In genomic region chr5:56617998-56618397, GRCh38 we compare ENCODE assay signal across 21 cellular contexts.
DNase-seq lines count a peak whose midpoint lies in the region; ATAC-seq, FAIRE-seq and TF ChIP-seq lines count a peak whose summit lies in the region.
"Had no signal": no experiment of that assay in that cellular context is flagged by ENCODE, and none has a peak within 500 bp of the region (broad histone marks: within the 10 kb centered on the region; RNA-seq: fewer than 3 reads in every experiment).

No MANE protein-coding gene starts in this region.

- TF ChIP-seq POLR2A in HepG2 (IDR thresholded peaks at IDR 0.05; ENCODE audit: insufficient read depth in 1 of 2, low read depth in 2 of 2, low read length in 2 of 2), result no peak
- TF ChIP-seq POLR2A in right lobe of liver (IDR thresholded peaks at IDR 0.05), result no peak

- no peak overlapping the region for H3K9ac ChIP-seq in HepG2 (ENCODE audit: insufficient read depth, low read depth, low read length)
- H3K9ac ChIP-seq: BLaER1 treated with 17β-estradiol and CSF1 and Interleukin-3, amounts not matched to agents 10 nM and 100 nM had no signal

- H3K4me1 ChIP-seq in HepG2 (ENCODE audit: insufficient read depth, low read length) (peaks cover 13% of the 10 kb centered on the region), right lobe of liver (no peaks in the 10 kb centered on the region)
- H3K4me1 ChIP-seq: Caco-2 had no signal

- DNase-seq in DMS53 (lab: John Stamatoyannopoulos, UW), result peak; percentile 14
- DNase-seq in DMS53 treated with DMSO at 0.1 percent for 48 hours (lab: John Stamatoyannopoulos, UW; ENCODE audit: unreplicated experiment), result no peak
- no peak for DNase-seq in HepG2 (ENCODE audit: low spot score)
- DNase-seq in right lobe of liver, result no peak
- DNase-seq in dermis blood vessel endothelial cell, result no peak
- DNase-seq: AML-193; Caco-2; Calu3; CD4-positive, alpha-beta T cell; CD8-positive, alpha-beta T cell; DMS79 treated with DMSO at 0.1 percent for 48 hours; GF-D8 had no signal

- H2AFZ ChIP-seq in HepG2 (ENCODE audit: low read length), result no peak overlapping the region

- TF ChIP-seq EP300 in HepG2 (IDR thresholded peaks at IDR 0.05; ENCODE audit: low read depth in 2 of 2, low read length in 2 of 2) (no peak), HepG2 (CRISPR knock-in tag; IDR thresholded peaks at IDR 0.05; ENCODE audit: borderline replicate concordance) (no peak)

- no TSS peak for BruUV-seq in HepG2 (replicated peaks; lab: Mats Ljungman, UMichigan)

- TF ChIP-seq RAD21 in HepG2 (CRISPR knock-in tag; IDR thresholded peaks at IDR 0.05), result no peak

- in situ Hi-C loops in HepG2 (cut with HindIII; ENCODE audit: extremely low pct_ligation_motif_present, low pct_unique_long_range_greater_than_20kb), result no loop called here

- no peak overlapping the region for H3K4me2 ChIP-seq in HepG2 (ENCODE audit: low read depth, low read length)
- H3K4me2 ChIP-seq: A549; BLaER1 treated with 17β-estradiol and CSF1 and Interleukin-3, amounts not matched to agents 10 nM and 100 nM had no signal

- H3K27me3 ChIP-seq in HepG2 (ENCODE audit: control insufficient read depth in 1 of 2, insufficient read depth in 2 of 2, low read length in 2 of 2) (no peaks in the 10 kb centered on the region; a peak in 1 of 5 replicates), right lobe of liver (no peaks in the 10 kb centered on the region)
- H3K27me3 ChIP-seq: BLaER1 treated with 17β-estradiol and CSF1 and Interleukin-3, amounts not matched to agents 10 nM and 100 nM had no signal

- intact Hi-C loops in HepG2 (cut with micrococcal nuclease; ENCODE audit: unreplicated experiment), result no loop called here
- intact Hi-C loops in right lobe of liver (cut with DNase I), result no loop called here

- H4K20me1 ChIP-seq in HepG2 (ENCODE audit: insufficient read depth, low read length), result no peaks in the 10 kb centered on the region
- H4K20me1 ChIP-seq: BLaER1 treated with 17β-estradiol and CSF1 and Interleukin-3, amounts not matched to agents 10 nM and 100 nM had no signal

- H3K4me3 ChIP-seq in HepG2 (replicated peaks in 1 of 3; ENCODE audit: insufficient read depth in 1 of 3, low read depth in 2 of 3, low read length in 3 of 3) (no peak overlapping the region), right lobe of liver (no peak overlapping the region)
- H3K4me3 ChIP-seq: A549; BLaER1 treated with 17β-estradiol and CSF1 and Interleukin-3, amounts not matched to agents 10 nM and 100 nM had no signal

- H3K9me3 ChIP-seq in HepG2 (ENCODE audit: low read length) (peaks cover 17% of the 10 kb centered on the region), right lobe of liver (no peaks in the 10 kb centered on the region)
- H3K9me3 ChIP-seq: A549 had no signal

- POLR2A ChIA-PET in HepG2 (lab: Yijun Ruan, JAX), result no interaction called here

- CTCF ChIA-PET in HepG2 (lab: Yijun Ruan, JAX; ENCODE audit: low intra/inter-chr PET ratio, low total read pairs), result no interaction called here

- H3K36me3 ChIP-seq in HepG2 (replicated peaks in 1 of 2; ENCODE audit: control insufficient read depth in 1 of 2, insufficient read depth in 2 of 2, low read length in 2 of 2), result no peaks in the 10 kb centered on the region
- H3K36me3 ChIP-seq in right lobe of liver, result no peaks in the 10 kb centered on the region

- H3K79me2 ChIP-seq in HepG2 (ENCODE audit: insufficient read depth, low read length), result no peaks in the 10 kb centered on the region

- 55% methylated on average over 4 of the region's 4 CpGs for WGBS in HepG2 (ENCODE audit: low lambda C conversion rate)
- 59% methylated on average over 3 of the region's 4 CpGs for WGBS in right lobe of liver (ENCODE audit: insufficient coverage, low coverage, low lambda C conversion rate, missing lambda C conversion rate)

- TF ChIP-seq CTCF in HepG2 (CRISPR knock-in tag; IDR thresholded peaks at IDR 0.05) (no peak), right lobe of liver (IDR thresholded peaks at IDR 0.05) (no peak), VCaP (conservative IDR thresholded peaks at IDR 0.05) (no peak)

- FAIRE-seq in HepG2 (lab: Jason Lieb, UNC), result no peak
- FAIRE-seq: A549, D721Med, G401.6, GM12891, GM19239 had no signal

- no peak for ATAC-seq in HepG2
- ATAC-seq in right lobe of liver, result no peak
- ATAC-seq in GM21515 (IDR thresholded peaks at IDR 0.05; ENCODE audit: unreplicated experiment), result no peak
- ATAC-seq: A549; CD8-positive, alpha-beta T cell had no signal

- no peak overlapping the region for H3K27ac ChIP-seq in HepG2 (ENCODE audit: extremely low read length, insufficient read depth, low read length)
- no peak overlapping the region for H3K27ac ChIP-seq in right lobe of liver
- H3K27ac ChIP-seq in VCaP, result peak overlapping the region; percentile 75
- H3K27ac ChIP-seq: A549; BLaER1 treated with 17β-estradiol and CSF1 and Interleukin-3, amounts not matched to agents 10 nM and 100 nM; C4-2B had no signal

TF ChIP-seq in HepG2, 621 proteins besides CTCF, POLR2A, EP300 and RAD21:
- TF ChIP-seq ZNF256 (CRISPR knock-in tag; conservative IDR thresholded peaks at IDR 0.05) (no peak), ZNF20 (CRISPR knock-in tag; IDR thresholded peaks at IDR 0.05) (peak; percentile 99), POLR2AphosphoS5 (IDR thresholded peaks at IDR 0.05; ENCODE audit: low read depth, low read length) (no peak), ARID2 (CRISPR knock-in tag; IDR thresholded peaks at IDR 0.05; ENCODE audit: borderline replicate concordance) (no peak), ZBTB10 (CRISPR knock-in tag; IDR thresholded peaks at IDR 0.05; ENCODE audit: borderline replicate concordance) (no peak)
